ENCODE assay signal across 8 cellular contexts in genomic region chr21:33541756-33542639, GRCh38. TPM values are rescaled to one million over a fixed set of nuclear protein-coding genes. Genes with fewer than 3 reads are reported as not detected.
A peak's percentile ranks its signal among the peaks of the same experiment; 100 is the strongest.
DNase-seq lines count a peak whose midpoint lies in the region; ATAC-seq and TF ChIP-seq lines count a peak whose summit lies in the region.

TSS of gene GART (minus strand) at chr21:33542117. CDS start at chr21:33539315, 2,802 bp downstream.

- H3K27me3 ChIP-seq in duodenal mucosa (ENCODE audit: control insufficient read depth in 1 of 2, insufficient read depth in 2 of 2, low read length in 2 of 2) (no peaks in the 10 kb centered on the region), lower lobe of right lung (ENCODE audit: low read depth) (no peaks in the 10 kb centered on the region)

- peak; percentile 33 for ATAC-seq in GM19328 (IDR thresholded peaks at IDR 0.05; ENCODE audit: unreplicated experiment)
- ATAC-seq in HG03469 (IDR thresholded peaks at IDR 0.05; ENCODE audit: unreplicated experiment) = peak; percentile 32
- peak; percentile 92 for ATAC-seq in lower lobe of right lung

- TF ChIP-seq CTCF in C4-2B (conservative IDR thresholded peaks at IDR 0.05) (no peak), lower lobe of right lung (IDR thresholded peaks at IDR 0.05) (no peak)

- H3K9ac ChIP-seq in duodenal mucosa (ENCODE audit: low read depth in 1 of 2, low read length in 2 of 2) = peak within 1 kb of the TSS; percentile 97

- peak within 1 kb of the TSS; percentile 96 for H3K4me3 Mint-ChIP-seq in activated CD4-positive, alpha-beta memory T cell treated with anti-CD3 and anti-CD28 coated beads for 36 hours

- H3K27ac ChIP-seq in C4-2B = peak within 1 kb of the TSS; percentile 97
- H3K27ac ChIP-seq in duodenal mucosa (ENCODE audit: low read depth, low read length) = peak within 1 kb of the TSS; percentile 97
- peak within 1 kb of the TSS; percentile 97 for H3K27ac ChIP-seq in lower lobe of right lung

- H3K4me3 ChIP-seq in duodenal mucosa (ENCODE audit: low read depth in 1 of 2, low read length in 2 of 2) = peak within 1 kb of the TSS; percentile 85 to 90
- H3K4me3 ChIP-seq in lower lobe of right lung = peak within 1 kb of the TSS; percentile 73

- no peaks in the 10 kb centered on the region for H3K27me3 Mint-ChIP-seq in activated CD4-positive, alpha-beta memory T cell treated with anti-CD3 and anti-CD28 coated beads for 36 hours

- peaks cover 20 to 23% of the 10 kb centered on the region in 2 donors for H3K4me1 ChIP-seq in duodenal mucosa (ENCODE audit: control insufficient read depth in 1 of 2, insufficient read depth in 2 of 2, low read length in 2 of 2)
- peaks cover 42% of the 10 kb centered on the region for H3K4me1 ChIP-seq in lower lobe of right lung

- POLR2A ChIA-PET in activated CD4-positive, alpha-beta memory T cell treated with anti-CD3 and anti-CD28 coated beads for 36 hours (lab: Charles Lee) = interaction anchor here (1.5 to 3.0 kb wide), 4 partner anchors 25 to 62 kb away, joined by 3 to 16 read pairs (median 6); partner anchors contain the start of genes DNAJC28, DONSON and TMEM50B

- H3K9me3 ChIP-seq in duodenal mucosa (ENCODE audit: control insufficient read depth in 1 of 2, low read length in 2 of 2) (no peaks in the 10 kb centered on the region), lower lobe of right lung (no peaks in the 10 kb centered on the region)

- H3K36me3 Mint-ChIP-seq in activated CD4-positive, alpha-beta memory T cell treated with anti-CD3 and anti-CD28 coated beads for 36 hours = peaks cover 52% of the 10 kb centered on the region

- DNase-seq in NCI-H748 treated with DMSO at 0.1 percent for 48 hours (lab: John Stamatoyannopoulos, UW) = peak; percentile 36
- peak; percentile 89 for DNase-seq in activated CD4-positive, alpha-beta memory T cell treated with anti-CD3 and anti-CD28 coated beads for 36 hours
- DNase-seq in lower lobe of right lung = peak; percentile 87
- DNase-seq in stimulated activated CD4-positive, alpha-beta T cell treated with anti-CD3 and anti-CD28 coated beads, TNF-alpha, amount 100 ng/mL, for 24 hours (ENCODE audit: low read depth in 3 of 3) = peak; percentile 69 to 85 (median 70)

- peaks cover 26% of the 10 kb centered on the region for H3K4me1 Mint-ChIP-seq in activated CD4-positive, alpha-beta memory T cell treated with anti-CD3 and anti-CD28 coated beads for 36 hours (ENCODE audit: low read depth)

- intact Hi-C loops in activated CD4-positive, alpha-beta memory T cell treated with anti-CD3 and anti-CD28 coated beads for 36 hours (cut with micrococcal nuclease) = loop anchor here (1.0 to 10.0 kb wide), 9 partner anchors 46 to 1073 kb away; partner anchors contain the start of genes ATP5PO, DNAJC28, DONSON and IFNAR1
- intact Hi-C loops in lower lobe of right lung (cut with DNase I) = no loop called here

- H3K36me3 ChIP-seq in duodenal mucosa (ENCODE audit: control insufficient read depth in 1 of 2, insufficient read depth in 2 of 2, low read length in 2 of 2) (peaks cover 6 to 19% of the 10 kb centered on the region in 2 donors), lower lobe of right lung (peaks cover 32% of the 10 kb centered on the region)

- CTCF ChIA-PET in activated CD4-positive, alpha-beta memory T cell treated with anti-CD3 and anti-CD28 coated beads for 36 hours (lab: Charles Lee) = interaction anchor here (3.1 kb wide), 1 partner anchor 64 kb away, joined by 15 read pairs; no protein-coding TSS in a partner anchor

- peak within 1 kb of the TSS; percentile 100 for H3K27ac Mint-ChIP-seq in activated CD4-positive, alpha-beta memory T cell treated with anti-CD3 and anti-CD28 coated beads for 36 hours

- H3K9me3 Mint-ChIP-seq in activated CD4-positive, alpha-beta memory T cell treated with anti-CD3 and anti-CD28 coated beads for 36 hours = no peaks in the 10 kb centered on the region

RNA-seq across cellular contexts. Expression of gene GART, which starts in this region (rescaled TPM):
- 100 to 1,000 TPM; 210 to 214 TPM for total RNA-seq in activated CD4-positive, alpha-beta memory T cell treated with anti-CD3 and anti-CD28 coated beads for 36 hours
- total RNA-seq in lower lobe of right lung = 53.8 TPM

Comparison
In these comparisons a context has a peak if more than half of its experiments do, and no peak if none do; other contexts are left out.
1. Peak in every context shown above with its lines: DNase-seq, ATAC-seq, H3K4me3 ChIP-seq and H3K27ac ChIP-seq.
2. ATAC-seq: peak in every context shown above with its lines; median percentile 92 in lower lobe of right lung; 33 in GM19328; 32 in HG03469.
3. DNase-seq: peak in every context shown above with its lines; median percentile 89 in activated CD4-positive, alpha-beta memory T cell treated with anti-CD3 and anti-CD28 coated beads for 36 hours; 87 in lower lobe of right lung; 70 in stimulated activated CD4-positive, alpha-beta T cell treated with anti-CD3 and anti-CD28 coated beads, TNF-alpha, amount 100 ng/mL, for 24 hours; 36 in NCI-H748 treated with DMSO at 0.1 percent for 48 hours.